ENCODE assay signal across 1 cellular context in the genomic region with DNA sequence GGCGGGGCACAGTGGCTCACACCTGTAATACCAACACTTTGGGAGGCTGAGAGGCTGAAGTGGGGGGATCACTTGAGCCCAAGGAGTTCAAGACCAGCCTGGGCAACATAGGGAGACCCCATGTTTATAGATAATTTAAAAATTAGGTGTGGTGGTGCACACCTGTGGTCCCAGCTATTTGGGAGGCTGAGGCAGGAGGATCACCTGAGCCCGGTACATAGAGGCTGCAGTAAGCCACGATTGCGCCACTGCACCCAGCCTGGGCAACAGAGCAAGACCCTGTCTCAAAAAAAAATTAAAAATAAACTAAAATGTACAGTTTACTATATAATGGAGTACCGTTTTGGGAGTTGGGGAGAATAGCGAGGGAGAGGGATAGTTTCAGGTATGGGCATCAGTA.
TF ChIP-seq lines count a peak whose summit lies in the region.

No MANE protein-coding gene starts in this region.

TF ChIP-seq in GM12878, 131 proteins besides CTCF, POLR2A, EP300 and RAD21:
- no peak for TF ChIP-seq SREBF2 (IDR thresholded peaks at IDR 0.05; ENCODE audit: low read length)
- TF ChIP-seq, protein P1, sequence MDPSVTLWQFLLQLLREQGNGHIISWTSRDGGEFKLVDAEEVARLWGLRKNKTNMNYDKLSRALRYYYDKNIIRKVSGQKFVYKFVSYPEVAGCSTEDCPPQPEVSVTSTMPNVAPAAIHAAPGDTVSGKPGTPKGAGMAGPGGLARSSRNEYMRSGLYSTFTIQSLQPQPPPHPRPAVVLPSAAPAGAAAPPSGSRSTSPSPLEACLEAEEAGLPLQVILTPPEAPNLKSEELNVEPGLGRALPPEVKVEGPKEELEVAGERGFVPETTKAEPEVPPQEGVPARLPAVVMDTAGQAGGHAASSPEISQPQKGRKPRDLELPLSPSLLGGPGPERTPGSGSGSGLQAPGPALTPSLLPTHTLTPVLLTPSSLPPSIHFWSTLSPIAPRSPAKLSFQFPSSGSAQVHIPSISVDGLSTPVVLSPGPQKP (IDR thresholded peaks at IDR 0.05; ENCODE audit: low read depth, low read length), result no peak
- no peak for TF ChIP-seq RAD51 (IDR thresholded peaks at IDR 0.05)
- no peak for TF ChIP-seq EZH2 (IDR thresholded peaks at IDR 0.05; ENCODE audit: borderline replicate concordance, control insufficient read depth, low read depth, low read length)
- no peak for TF ChIP-seq SMC3 (IDR thresholded peaks at IDR 0.05; ENCODE audit: borderline replicate concordance, low read length)
- no peak for TF ChIP-seq ZZZ3 (IDR thresholded peaks at IDR 0.05; ENCODE audit: control insufficient read depth, insufficient read length, low read depth)
- no peak for TF ChIP-seq ESRRA (IDR thresholded peaks at IDR 0.05; ENCODE audit: low read length)
- no peak for TF ChIP-seq MXI1 (IDR thresholded peaks at IDR 0.05; ENCODE audit: low read depth, low read length)
- no peak for TF ChIP-seq RUNX3 (IDR thresholded peaks at IDR 0.05; ENCODE audit: low read length)
- no peak for TF ChIP-seq BACH1 (IDR thresholded peaks at IDR 0.05; ENCODE audit: borderline replicate concordance)
- TF ChIP-seq SIN3A (IDR thresholded peaks at IDR 0.05; ENCODE audit: low read depth, low read length), result no peak
- TF ChIP-seq CHD1 (IDR thresholded peaks at IDR 0.05; ENCODE audit: low read depth, low read length), result no peak
- TF ChIP-seq, protein P2, sequence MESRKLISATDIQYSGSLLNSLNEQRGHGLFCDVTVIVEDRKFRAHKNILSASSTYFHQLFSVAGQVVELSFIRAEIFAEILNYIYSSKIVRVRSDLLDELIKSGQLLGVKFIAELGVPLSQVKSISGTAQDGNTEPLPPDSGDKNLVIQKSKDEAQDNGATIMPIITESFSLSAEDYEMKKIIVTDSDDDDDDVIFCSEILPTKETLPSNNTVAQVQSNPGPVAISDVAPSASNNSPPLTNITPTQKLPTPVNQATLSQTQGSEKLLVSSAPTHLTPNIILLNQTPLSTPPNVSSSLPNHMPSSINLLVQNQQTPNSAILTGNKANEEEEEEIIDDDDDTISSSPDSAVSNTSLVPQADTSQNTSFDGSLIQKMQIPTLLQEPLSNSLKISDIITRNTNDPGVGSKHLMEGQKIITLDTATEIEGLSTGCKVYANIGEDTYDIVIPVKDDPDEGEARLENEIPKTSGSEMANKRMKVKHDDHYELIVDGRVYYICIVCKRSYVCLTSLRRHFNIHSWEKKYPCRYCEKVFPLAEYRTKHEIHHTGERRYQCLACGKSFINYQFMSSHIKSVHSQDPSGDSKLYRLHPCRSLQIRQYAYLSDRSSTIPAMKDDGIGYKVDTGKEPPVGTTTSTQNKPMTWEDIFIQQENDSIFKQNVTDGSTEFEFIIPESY (IDR thresholded peaks at IDR 0.05), result no peak
- no peak for TF ChIP-seq HDAC6 (IDR thresholded peaks at IDR 0.05; ENCODE audit: unreplicated experiment)
- no peak for TF ChIP-seq RB1 (IDR thresholded peaks at IDR 0.05; ENCODE audit: borderline replicate concordance)
- no peak for TF ChIP-seq CBX5 (IDR thresholded peaks at IDR 0.05; ENCODE audit: low read depth)
- TF ChIP-seq, protein P3, sequence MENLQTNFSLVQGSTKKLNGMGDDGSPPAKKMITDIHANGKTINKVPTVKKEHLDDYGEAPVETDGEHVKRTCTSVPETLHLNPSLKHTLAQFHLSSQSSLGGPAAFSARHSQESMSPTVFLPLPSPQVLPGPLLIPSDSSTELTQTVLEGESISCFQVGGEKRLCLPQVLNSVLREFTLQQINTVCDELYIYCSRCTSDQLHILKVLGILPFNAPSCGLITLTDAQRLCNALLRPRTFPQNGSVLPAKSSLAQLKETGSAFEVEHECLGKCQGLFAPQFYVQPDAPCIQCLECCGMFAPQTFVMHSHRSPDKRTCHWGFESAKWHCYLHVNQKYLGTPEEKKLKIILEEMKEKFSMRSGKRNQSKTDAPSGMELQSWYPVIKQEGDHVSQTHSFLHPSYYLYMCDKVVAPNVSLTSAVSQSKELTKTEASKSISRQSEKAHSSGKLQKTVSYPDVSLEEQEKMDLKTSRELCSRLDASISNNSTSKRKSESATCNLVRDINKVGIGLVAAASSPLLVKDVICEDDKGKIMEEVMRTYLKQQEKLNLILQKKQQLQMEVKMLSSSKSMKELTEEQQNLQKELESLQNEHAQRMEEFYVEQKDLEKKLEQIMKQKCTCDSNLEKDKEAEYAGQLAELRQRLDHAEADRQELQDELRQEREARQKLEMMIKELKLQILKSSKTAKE (IDR thresholded peaks at IDR 0.05; ENCODE audit: low read depth, poor library complexity, severe bottlenecking), result no peak
- no peak for TF ChIP-seq SIX5 (IDR thresholded peaks at IDR 0.05; ENCODE audit: low read depth, low read length, severe bottlenecking)
- no peak for TF ChIP-seq POU2F2 (IDR thresholded peaks at IDR 0.05; ENCODE audit: borderline replicate concordance, low read depth, low read length)
